ENCODE assay signal across 36 cellular contexts in genomic region chr2:49174755-49175154, GRCh38. TPM values are rescaled to one million over a fixed set of nuclear protein-coding genes. Genes with fewer than 3 reads are reported as not detected.
"Had no signal": no experiment of that assay in that cellular context is flagged by ENCODE, and none has a peak within 500 bp of the region (broad histone marks: within the 10 kb centered on the region; RNA-seq: fewer than 3 reads in every experiment).

No MANE protein-coding gene starts in this region.

- H3K4me3 ChIP-seq: adrenal gland, body of pancreas, coronary artery, dorsolateral prefrontal cortex, gastrocnemius medialis, heart left ventricle had no signal

- H3K9me3 Mint-ChIP-seq: activated naive CD8-positive, alpha-beta T cell treated with anti-CD3 and anti-CD28 coated beads, Interleukin-2, amount 50 U/mL, for 24 hours; activated T-helper 1 cell treated with anti-CD3 and anti-CD28 coated beads, Interleukin-12 subunit alpha, Interleukin-12 subunit beta, Interleukin-2, Interleukin-4 antibody, amounts not matched to agents 30 ng/mL and 10 ng/mL and 1 ng/mL, durations not matched to agents 14 hours and 24 hours and 36 hours had no signal

- H3K4me1 Mint-ChIP-seq: activated CD4-positive, alpha-beta T cell treated with anti-CD3 and anti-CD28 coated beads for 36 hours; activated CD4-positive, alpha-beta T cell treated with anti-CD3 and anti-CD28 coated beads, Interleukin-2, amount 10 ng/mL, durations not matched to agents 24 days and 14 days; activated CD8-positive, alpha-beta memory T cell treated with anti-CD3 and anti-CD28 coated beads, Interleukin-2, amount 10 ng/mL, durations not matched to agents 7 days and 5 days; activated naive CD4-positive, alpha-beta T cell treated with anti-CD3 and anti-CD28 coated beads, Interleukin-2, amount 50 U/mL, for 24 hours; activated naive CD8-positive, alpha-beta T cell treated with anti-CD3 and anti-CD28 coated beads for 36 hours; activated naive CD8-positive, alpha-beta T cell treated with anti-CD3 and anti-CD28 coated beads, Interleukin-2, amount 50 U/mL, for 24 hours; T-helper 17 cell had no signal

- H3K4me1 ChIP-seq: adrenal gland, body of pancreas, foreskin keratinocyte, gastrocnemius medialis, heart left ventricle had no signal

- H3K36me3 Mint-ChIP-seq: activated CD4-positive, alpha-beta memory T cell treated with anti-CD3 and anti-CD28 coated beads for 36 hours; activated CD8-positive, alpha-beta memory T cell treated with anti-CD3 and anti-CD28 coated beads, Interleukin-2, amount 10 ng/mL, durations not matched to agents 7 days and 5 days; activated naive CD4-positive, alpha-beta T cell treated with anti-CD3 and anti-CD28 coated beads, Interleukin-2, amount 50 U/mL, for 24 hours; activated naive CD8-positive, alpha-beta T cell treated with anti-CD3 and anti-CD28 coated beads for 36 hours had no signal

- ATAC-seq: activated CD4-positive, alpha-beta T cell treated with anti-CD3 and anti-CD28 coated beads for 36 hours; activated CD8-positive, alpha-beta memory T cell treated with anti-CD3 and anti-CD28 coated beads, Interleukin-2, amount 10 ng/mL, durations not matched to agents 7 days and 5 days; activated CD8-positive, alpha-beta T cell treated with anti-CD3 and anti-CD28 coated beads, Interleukin-2, amount 10 ng/mL, durations not matched to agents 7 days and 5 days; activated naive CD8-positive, alpha-beta T cell treated with anti-CD3 and anti-CD28 coated beads, Interleukin-2, amount 50 U/mL, for 24 hours; body of pancreas; esophagus mucosa; foreskin keratinocyte; gastrocnemius medialis; heart left ventricle; T-helper 17 cell had no signal

- H3K27me3 Mint-ChIP-seq: activated CD4-positive, alpha-beta memory T cell treated with anti-CD3 and anti-CD28 coated beads for 36 hours; activated CD4-positive, alpha-beta T cell treated with anti-CD3 and anti-CD28 coated beads for 36 hours; activated CD4-positive, alpha-beta T cell treated with anti-CD3 and anti-CD28 coated beads, Interleukin-2, amount 10 ng/mL, durations not matched to agents 24 days and 14 days; activated CD8-positive, alpha-beta memory T cell treated with anti-CD3 and anti-CD28 coated beads, Interleukin-2, amount 10 ng/mL, durations not matched to agents 7 days and 5 days; activated naive CD4-positive, alpha-beta T cell treated with anti-CD3 and anti-CD28 coated beads, Interleukin-2, amount 50 U/mL, for 24 hours; activated naive CD8-positive, alpha-beta T cell treated with anti-CD3 and anti-CD28 coated beads for 36 hours; activated naive CD8-positive, alpha-beta T cell treated with anti-CD3 and anti-CD28 coated beads, Interleukin-2, amount 50 U/mL, for 24 hours; dendritic cell treated with granulocyte-macrophage colony-stimulating factor and Interleukin-4, amounts not matched to agents 40 ng/mL and 50 ng/mL, for 4 days; T-helper 17 cell had no signal

- H3K36me3 ChIP-seq: adrenal gland, gastrocnemius medialis, heart left ventricle had no signal

- H3K27ac ChIP-seq: adrenal gland, body of pancreas, coronary artery, dorsolateral prefrontal cortex, foreskin keratinocyte, gastrocnemius medialis, heart left ventricle had no signal

- DNase-seq: activated CD4-positive, alpha-beta memory T cell treated with anti-CD3 and anti-CD28 coated beads for 36 hours; activated CD4-positive, alpha-beta T cell treated with anti-CD3 and anti-CD28 coated beads for 36 hours; activated CD4-positive, alpha-beta T cell treated with anti-CD3 and anti-CD28 coated beads, Interleukin-2, amount 10 ng/mL, durations not matched to agents 24 days and 14 days; activated CD4-positive, CD25-positive, alpha-beta regulatory T cell; activated CD4-positive, CD25-positive, alpha-beta regulatory T cell treated with anti-CD3 and anti-CD28 coated beads, Interleukin-2, amount 50 U/mL, for 72 hours; activated CD8-positive, alpha-beta memory T cell treated with anti-CD3 and anti-CD28 coated beads, Interleukin-2, amount 10 ng/mL, durations not matched to agents 7 days and 5 days; activated CD8-positive, alpha-beta memory T cell treated with anti-CD3 and anti-CD28 coated beads, Interleukin-2, amount 50 U/mL, for 4 hours; activated CD8-positive, alpha-beta T cell treated with anti-CD3 and anti-CD28 coated beads, Interleukin-2, amount 10 ng/mL, durations not matched to agents 7 days and 5 days; activated effector memory CD4-positive, alpha-beta T cell treated with anti-CD3 and anti-CD28 coated beads, Interleukin-2, amount 50 U/mL, for 16 hours; activated naive CD4-positive, alpha-beta T cell treated with anti-CD3 and anti-CD28 coated beads for 36 hours; activated naive CD8-positive, alpha-beta T cell treated with anti-CD3 and anti-CD28 coated beads for 36 hours; activated naive CD8-positive, alpha-beta T cell treated with anti-CD3 and anti-CD28 coated beads, Interleukin-2, amount 50 U/mL, for 24 hours; activated T-cell treated with anti-CD3 and anti-CD28 coated beads, Interleukin-2, amount 50 U/mL, for 1 hour; activated T-cell treated with anti-CD3 and anti-CD28 coated beads, Interleukin-2, amount 50 U/mL, for 48 hours; adrenal gland; amygdala; aorta; body of pancreas; caudate nucleus; cerebellar nuclear complex; dorsolateral prefrontal cortex; effector memory CD4-positive, alpha-beta T cell; endodermal cell; foreskin keratinocyte; gastrocnemius medialis; glutamatergic neuron; heart left ventricle; T-helper 17 cell had no signal

- H3K4me3 Mint-ChIP-seq: activated CD4-positive, alpha-beta memory T cell treated with anti-CD3 and anti-CD28 coated beads for 36 hours; activated CD4-positive, alpha-beta T cell treated with anti-CD3 and anti-CD28 coated beads for 36 hours; activated CD4-positive, alpha-beta T cell treated with anti-CD3 and anti-CD28 coated beads, Interleukin-2, amount 10 ng/mL, durations not matched to agents 24 days and 14 days; activated CD8-positive, alpha-beta memory T cell treated with anti-CD3 and anti-CD28 coated beads, Interleukin-2, amount 10 ng/mL, durations not matched to agents 7 days and 5 days; activated CD8-positive, alpha-beta T cell treated with anti-CD3 and anti-CD28 coated beads, Interleukin-2, amount 10 ng/mL, durations not matched to agents 7 days and 5 days; activated naive CD4-positive, alpha-beta T cell treated with anti-CD3 and anti-CD28 coated beads for 36 hours; activated naive CD4-positive, alpha-beta T cell treated with anti-CD3 and anti-CD28 coated beads, Interleukin-2, amount 50 U/mL, for 24 hours; activated naive CD8-positive, alpha-beta T cell treated with anti-CD3 and anti-CD28 coated beads for 36 hours; activated naive CD8-positive, alpha-beta T cell treated with anti-CD3 and anti-CD28 coated beads, Interleukin-2, amount 50 U/mL, for 24 hours; activated T-helper 1 cell treated with anti-CD3 and anti-CD28 coated beads, Interleukin-12 subunit alpha, Interleukin-12 subunit beta, Interleukin-2, Interleukin-4 antibody, amounts not matched to agents 30 ng/mL and 10 ng/mL and 1 ng/mL, durations not matched to agents 14 hours and 24 hours and 36 hours; dendritic cell treated with granulocyte-macrophage colony-stimulating factor and Interleukin-4, amounts not matched to agents 40 ng/mL and 50 ng/mL, for 4 days; endodermal cell; T-helper 17 cell had no signal

- H3K9me3 ChIP-seq: adrenal gland, body of pancreas, gastrocnemius medialis had no signal

- H3K27ac Mint-ChIP-seq: activated CD4-positive, alpha-beta memory T cell treated with anti-CD3 and anti-CD28 coated beads for 36 hours; activated CD4-positive, alpha-beta T cell treated with anti-CD3 and anti-CD28 coated beads for 36 hours; activated CD4-positive, alpha-beta T cell treated with anti-CD3 and anti-CD28 coated beads, Interleukin-2, amount 10 ng/mL, durations not matched to agents 24 days and 14 days; activated CD8-positive, alpha-beta memory T cell treated with anti-CD3 and anti-CD28 coated beads, Interleukin-2, amount 10 ng/mL, durations not matched to agents 7 days and 5 days; activated CD8-positive, alpha-beta T cell treated with anti-CD3 and anti-CD28 coated beads, Interleukin-2, amount 10 ng/mL, durations not matched to agents 7 days and 5 days; activated naive CD4-positive, alpha-beta T cell treated with anti-CD3 and anti-CD28 coated beads for 36 hours; activated naive CD4-positive, alpha-beta T cell treated with anti-CD3 and anti-CD28 coated beads, Interleukin-2, amount 50 U/mL, for 24 hours; activated naive CD8-positive, alpha-beta T cell treated with anti-CD3 and anti-CD28 coated beads for 36 hours; activated naive CD8-positive, alpha-beta T cell treated with anti-CD3 and anti-CD28 coated beads, Interleukin-2, amount 50 U/mL, for 24 hours; activated T-helper 1 cell treated with anti-CD3 and anti-CD28 coated beads, Interleukin-12 subunit alpha, Interleukin-12 subunit beta, Interleukin-2, Interleukin-4 antibody, amounts not matched to agents 30 ng/mL and 10 ng/mL and 1 ng/mL, durations not matched to agents 14 hours and 24 hours and 36 hours; activated T-helper 2 cell treated with anti-CD3 and anti-CD28 coated beads, Interferon-gamma antibody, Interleukin-2, Interleukin-4, amounts not matched to agents 10 μg/mL and 5 μg/mL and 100 μg/mL, durations not matched to agents 14 hours and 24 hours and 36 hours; dendritic cell treated with granulocyte-macrophage colony-stimulating factor and Interleukin-4, amounts not matched to agents 40 ng/mL and 50 ng/mL, for 4 days; endodermal cell; T-helper 17 cell had no signal

- H3K27me3 ChIP-seq: adrenal gland, body of pancreas, dorsolateral prefrontal cortex, foreskin keratinocyte, gastrocnemius medialis, heart left ventricle had no signal

RNA-seq across cellular contexts. Expression of gene FSHR, which starts 20.4 kb away (rescaled TPM):
- total RNA-seq: activated CD4-positive, alpha-beta memory T cell treated with anti-CD3 and anti-CD28 coated beads for 36 hours; activated CD4-positive, alpha-beta T cell treated with anti-CD3 and anti-CD28 coated beads for 36 hours; activated CD4-positive, alpha-beta T cell treated with anti-CD3 and anti-CD28 coated beads, Interleukin-2, amount 10 ng/mL, durations not matched to agents 24 days and 14 days; activated CD8-positive, alpha-beta memory T cell treated with anti-CD3 and anti-CD28 coated beads for 36 hours; activated CD8-positive, alpha-beta memory T cell treated with anti-CD3 and anti-CD28 coated beads, Interleukin-2, amount 10 ng/mL, durations not matched to agents 7 days and 5 days; activated CD8-positive, alpha-beta T cell treated with anti-CD3 and anti-CD28 coated beads, Interleukin-2, amount 10 ng/mL, durations not matched to agents 7 days and 5 days; activated naive CD4-positive, alpha-beta T cell treated with anti-CD3 and anti-CD28 coated beads for 36 hours; activated naive CD8-positive, alpha-beta T cell treated with anti-CD3 and anti-CD28 coated beads for 36 hours; activated T-helper 1 cell treated with anti-CD3 and anti-CD28 coated beads, Interleukin-12 subunit alpha, Interleukin-12 subunit beta, Interleukin-2, Interleukin-4 antibody, amounts not matched to agents 30 ng/mL and 10 ng/mL and 1 ng/mL, durations not matched to agents 14 hours and 24 hours and 36 hours; activated T-helper 2 cell treated with anti-CD3 and anti-CD28 coated beads, Interferon-gamma antibody, Interleukin-2, Interleukin-4, amounts not matched to agents 10 μg/mL and 5 μg/mL and 100 μg/mL, durations not matched to agents 14 hours and 24 hours and 36 hours; aorta; body of pancreas; epithelial cell of proximal tubule; esophagus mucosa; foreskin keratinocyte; gastrocnemius medialis; T-helper 17 cell had no signal
- polyA plus RNA-seq: adrenal gland, aorta, foreskin keratinocyte, heart left ventricle had no signal
